Comparison of ENCODE assay signal across 8 cellular contexts in genomic region chr3:115146418-115147328, GRCh38. TPM values are rescaled to one million over a fixed set of nuclear protein-coding genes. Genes with fewer than 3 reads are reported as not detected.
DNase-seq lines count a peak whose midpoint lies in the region; ATAC-seq, FAIRE-seq and TF ChIP-seq lines count a peak whose summit lies in the region.

Gene ZBTB20 (minus strand): TSS chr3:115147288.

- peak; percentile 31 for ATAC-seq in GM19395 (IDR thresholded peaks at IDR 0.05; ENCODE audit: unreplicated experiment)
- peak; percentile 25 for ATAC-seq in HG03571 (IDR thresholded peaks at IDR 0.05; ENCODE audit: unreplicated experiment)
- peak; percentile 46 for ATAC-seq in natural killer cell treated with Interleukin-12 subunit alpha and Interleukin-12 subunit beta and Interleukin-15 and Interleukin-18, amount 100 ng/mL, for 72 hours

- FAIRE-seq in RCC 7860 (lab: Jason Lieb, UNC), result no peak

- DNase-seq in C1 segment of cervical spinal cord (lab: John Stamatoyannopoulos, UW) (peak in 10 of 14 donors; percentile 24 to 90 (median 75)), RCC 7860 (ENCODE audit: low spot score) (peak; percentile 46), fibroblast of mammary gland (ENCODE audit: low read depth) (peak; percentile 79)
- DNase-seq in activated T-helper 1 cell treated with anti-CD3 and anti-CD28 coated beads, Interleukin-2, amount 50 U/mL, for 16 hours (ENCODE audit: low read depth in 1 of 2, low spot score in 1 of 2), result peak; percentile 34 to 47
- DNase-seq in natural killer cell treated with Interleukin-12 subunit alpha and Interleukin-12 subunit beta and Interleukin-15 and Interleukin-18, amount 100 ng/mL, for 72 hours (ENCODE audit: low spot score), result peak; percentile 76

- H3K27ac Mint-ChIP-seq in natural killer cell treated with Interleukin-12 subunit alpha and Interleukin-12 subunit beta and Interleukin-15 and Interleukin-18, amount 100 ng/mL, for 72 hours, result peak within 1 kb of the TSS; percentile 71 to 89
- peak within 1 kb of the TSS; percentile 95 for H3K27ac Mint-ChIP-seq in stimulated activated naive CD8-positive, alpha-beta T cell treated with anti-CD3 and anti-CD28 coated beads, Interleukin-15, Interleukin-2, amounts not matched to agents 100 ng/mL and 50 ng/mL, for 24 hours

- peak within 1 kb of the TSS; percentile 96 for H3K4me3 Mint-ChIP-seq in natural killer cell treated with Interleukin-12 subunit alpha and Interleukin-12 subunit beta and Interleukin-15 and Interleukin-18, amount 100 ng/mL, for 72 hours
- H3K4me3 Mint-ChIP-seq in stimulated activated naive CD8-positive, alpha-beta T cell treated with anti-CD3 and anti-CD28 coated beads, Interleukin-15, Interleukin-2, amounts not matched to agents 100 ng/mL and 50 ng/mL, for 24 hours, result peak within 1 kb of the TSS; percentile 93

- peaks cover 11 to 15% of the 10 kb centered on the region in 2 donors for H3K4me1 Mint-ChIP-seq in natural killer cell treated with Interleukin-12 subunit alpha and Interleukin-12 subunit beta and Interleukin-15 and Interleukin-18, amount 100 ng/mL, for 72 hours (ENCODE audit: low read depth in 2 of 2)
- peaks cover 25% of the 10 kb centered on the region for H3K4me1 Mint-ChIP-seq in stimulated activated naive CD8-positive, alpha-beta T cell treated with anti-CD3 and anti-CD28 coated beads, Interleukin-15, Interleukin-2, amounts not matched to agents 100 ng/mL and 50 ng/mL, for 24 hours (ENCODE audit: low read depth)

- peak within 1 kb of the TSS; percentile 86 for H3K4me3 ChIP-seq in fibroblast of mammary gland (ENCODE audit: control insufficient read depth, low read depth, low read length)

- no peak for TF ChIP-seq CTCF in fibroblast of mammary gland (conservative IDR thresholded peaks at IDR 0.05; ENCODE audit: control insufficient read depth, insufficient read depth, low read depth, low read length)

- no peaks in the 10 kb centered on the region for H3K27me3 Mint-ChIP-seq in natural killer cell treated with Interleukin-12 subunit alpha and Interleukin-12 subunit beta and Interleukin-15 and Interleukin-18, amount 100 ng/mL, for 72 hours
- no peaks in the 10 kb centered on the region for H3K27me3 Mint-ChIP-seq in stimulated activated naive CD8-positive, alpha-beta T cell treated with anti-CD3 and anti-CD28 coated beads, Interleukin-15, Interleukin-2, amounts not matched to agents 100 ng/mL and 50 ng/mL, for 24 hours

- no peaks in the 10 kb centered on the region for H3K9me3 Mint-ChIP-seq in natural killer cell treated with Interleukin-12 subunit alpha and Interleukin-12 subunit beta and Interleukin-15 and Interleukin-18, amount 100 ng/mL, for 72 hours
- peaks cover 4% of the 10 kb centered on the region for H3K9me3 Mint-ChIP-seq in stimulated activated naive CD8-positive, alpha-beta T cell treated with anti-CD3 and anti-CD28 coated beads, Interleukin-15, Interleukin-2, amounts not matched to agents 100 ng/mL and 50 ng/mL, for 24 hours

- peaks cover 4% of the 10 kb centered on the region for H3K36me3 Mint-ChIP-seq in natural killer cell treated with Interleukin-12 subunit alpha and Interleukin-12 subunit beta and Interleukin-15 and Interleukin-18, amount 100 ng/mL, for 72 hours
- H3K36me3 Mint-ChIP-seq in stimulated activated naive CD8-positive, alpha-beta T cell treated with anti-CD3 and anti-CD28 coated beads, Interleukin-15, Interleukin-2, amounts not matched to agents 100 ng/mL and 50 ng/mL, for 24 hours (ENCODE audit: low read depth), result peaks cover 4% of the 10 kb centered on the region

RNA-seq across cellular contexts. Expression of gene ZBTB20, which starts in this region (rescaled TPM):
- total RNA-seq in natural killer cell treated with Interleukin-12 subunit alpha and Interleukin-12 subunit beta and Interleukin-15 and Interleukin-18, amount 100 ng/mL, for 72 hours, result 10 to 100 TPM in 1 of 2 donors, 1 to 10 TPM in 1; 8.7 to 14.2 TPM

Comparison
In these comparisons a context has a peak if more than half of its experiments do, and no peak if none do; other contexts are left out.
1. Peak in every context shown above with its lines: DNase-seq, ATAC-seq and H3K4me3 ChIP-seq.